In the genomic region with DNA sequence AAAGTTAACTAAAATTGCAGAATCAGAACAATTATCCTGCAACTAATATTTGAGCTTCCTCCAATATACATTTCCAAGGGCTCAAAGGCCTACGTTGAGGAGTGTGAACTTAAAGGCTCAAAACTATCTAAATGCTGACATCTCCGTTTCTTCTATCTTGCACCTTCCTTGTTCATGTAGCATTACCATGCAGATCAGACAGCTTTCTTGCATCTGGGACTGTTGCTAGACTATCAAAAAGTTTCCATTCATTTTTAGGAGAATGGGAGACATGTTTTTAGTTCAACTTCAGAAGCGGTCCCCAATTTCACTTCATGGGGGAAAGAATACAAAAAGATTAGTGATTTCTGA, we compare ENCODE assay signal across 14 cellular contexts. TPM values are rescaled to one million over a fixed set of nuclear protein-coding genes. Genes with fewer than 3 reads are reported as not detected.
A peak's percentile ranks its signal among the peaks of the same experiment; 100 is the strongest.
DNase-seq lines count a peak whose midpoint lies in the region; ATAC-seq and TF ChIP-seq lines count a peak whose summit lies in the region.
"Had no signal": no experiment of that assay in that cellular context is flagged by ENCODE, and none has a peak within 500 bp of the region (broad histone marks: within the 10 kb centered on the region; RNA-seq: fewer than 3 reads in every experiment).

No MANE protein-coding gene starts in this region.

- peaks cover 73% of the 10 kb centered on the region for H3K4me1 Mint-ChIP-seq in chondrocyte (ENCODE audit: low read depth)
- H3K4me1 Mint-ChIP-seq: CD8-positive, alpha-beta memory T cell had no signal

- no peaks in the 10 kb centered on the region for H3K9me3 ChIP-seq in DOHH2 (ENCODE audit: control insufficient read depth, insufficient read depth, low read length)
- H3K9me3 ChIP-seq in trophoblast cell (ENCODE audit: insufficient read depth, low read depth, low read length): no peaks in the 10 kb centered on the region
- H3K9me3 ChIP-seq in thyroid gland: no peaks in the 10 kb centered on the region
- H3K9me3 ChIP-seq: BLaER1 had no signal

- H2AFZ ChIP-seq in trophoblast cell (ENCODE audit: insufficient read depth, low read length, poor library complexity): no peak overlapping the region

- no peak for TF ChIP-seq POLR2A in thyroid gland (IDR thresholded peaks at IDR 0.05)

- H3K36me3 Mint-ChIP-seq in chondrocyte (ENCODE audit: low read depth): peaks cover 35% of the 10 kb centered on the region
- H3K36me3 Mint-ChIP-seq: CD8-positive, alpha-beta memory T cell had no signal

- H2BK120ac ChIP-seq in trophoblast cell (ENCODE audit: insufficient read depth, low read length, poor library complexity): no peak overlapping the region

- no peaks in the 10 kb centered on the region for H3K9me2 ChIP-seq in DOHH2 (replicated peaks; ENCODE audit: control insufficient read depth, low read length)

- H3K4me3 Mint-ChIP-seq in chondrocyte (ENCODE audit: unreplicated experiment): peak overlapping the region; percentile 88
- H3K4me3 Mint-ChIP-seq: CD8-positive, alpha-beta memory T cell had no signal

- H2BK12ac ChIP-seq in trophoblast cell (ENCODE audit: low read length): no peak overlapping the region

- H3K27ac ChIP-seq in DOHH2 (ENCODE audit: low read depth, low read length) (no peak overlapping the region), trophoblast cell (ENCODE audit: low read depth, low read length) (no peak overlapping the region), thyroid gland (no peak overlapping the region)
- H3K27ac ChIP-seq: BLaER1 had no signal

- no peak overlapping the region for H3K9ac ChIP-seq in trophoblast cell (ENCODE audit: low read length)
- H3K9ac ChIP-seq: BLaER1 had no signal

- no peak overlapping the region for H2AK5ac ChIP-seq in trophoblast cell (ENCODE audit: low read length)

- no peak for TF ChIP-seq CTCF in DOHH2 (IDR thresholded peaks at IDR 0.05; ENCODE audit: low read depth, low read length, poor library complexity, severe bottlenecking)
- TF ChIP-seq CTCF in chondrocyte (IDR thresholded peaks at IDR 0.05): no peak
- TF ChIP-seq CTCF in thyroid gland (IDR thresholded peaks at IDR 0.05): no peak

- peak overlapping the region; percentile 78 for H3K27ac Mint-ChIP-seq in chondrocyte (ENCODE audit: unreplicated experiment)
- H3K27ac Mint-ChIP-seq: CD8-positive, alpha-beta memory T cell had no signal

- no peak overlapping the region for H4K12ac ChIP-seq in trophoblast cell (ENCODE audit: low read depth, low read length)

- no peaks in the 10 kb centered on the region for H3K27me3 ChIP-seq in DOHH2 (ENCODE audit: control insufficient read depth, low read length)
- no peaks in the 10 kb centered on the region for H3K27me3 ChIP-seq in trophoblast cell (ENCODE audit: insufficient read depth, low read length)
- H3K27me3 ChIP-seq in thyroid gland: no peaks in the 10 kb centered on the region
- H3K27me3 ChIP-seq: BLaER1 had no signal

- H3K79me1 ChIP-seq in trophoblast cell (ENCODE audit: low read length): peaks cover 9% of the 10 kb centered on the region

- H4K8ac ChIP-seq in trophoblast cell (ENCODE audit: low read depth, low read length): no peak overlapping the region

- H3K14ac ChIP-seq in trophoblast cell (ENCODE audit: low read length): no peak overlapping the region

- no peaks in the 10 kb centered on the region for H3F3A ChIP-seq in DOHH2 (ENCODE audit: control insufficient read depth, insufficient read depth)

- H2BK5ac ChIP-seq in trophoblast cell (ENCODE audit: low read depth, low read length, poor library complexity): no peak overlapping the region

- DNase-seq in A172 (ENCODE audit: low spot score) (peak; percentile 29), chondrocyte (ENCODE audit: low spot score) (no peak), trophoblast cell (no peak), thyroid gland (no peak)
- DNase-seq: CD8-positive, alpha-beta memory T cell; MV-4-11; NCI-H1417 treated with DMSO at 0.1 percent for 48 hours; NCI-H2029; NCI-H510A; NCI-H82 had no signal

- H3K23ac ChIP-seq in trophoblast cell (ENCODE audit: low read length): no peak overlapping the region

- no peak overlapping the region for H4K91ac ChIP-seq in trophoblast cell (ENCODE audit: low read depth, low read length)

- intact Hi-C loops in thyroid gland (cut with DNase I): no loop called here

- H3K4me3 ChIP-seq in DOHH2 (ENCODE audit: low read length): no peak overlapping the region
- no peak overlapping the region for H3K4me3 ChIP-seq in trophoblast cell (ENCODE audit: low read depth, low read length)
- H3K4me3 ChIP-seq in thyroid gland (replicated peaks in 1 of 3): no peak overlapping the region
- H3K4me3 ChIP-seq: BLaER1 had no signal

- no peak for ATAC-seq in HG02642 (IDR thresholded peaks at IDR 0.05; ENCODE audit: poor library complexity, unreplicated experiment)
- ATAC-seq in GM19351 (IDR thresholded peaks at IDR 0.05; ENCODE audit: unreplicated experiment): no peak

- WGBS in trophoblast cell (ENCODE audit: extremely low coverage, insufficient coverage, insufficient read length): no CpG with 5 or more reads among the region's 3 CpGs
- WGBS in thyroid gland, 2 donors: 90 to 92% methylated on average over 3 of the region's 3 CpGs

- no peaks in the 10 kb centered on the region for H3K27me3 Mint-ChIP-seq in chondrocyte (ENCODE audit: low read depth)

- H3K9me3 Mint-ChIP-seq in chondrocyte (ENCODE audit: low read depth): no peaks in the 10 kb centered on the region
- H3K9me3 Mint-ChIP-seq: CD8-positive, alpha-beta memory T cell had no signal

- no peak overlapping the region for H3K18ac ChIP-seq in trophoblast cell (ENCODE audit: low read length)

- H3K79me2 ChIP-seq in DOHH2 (ENCODE audit: control insufficient read depth, low read length): no peaks in the 10 kb centered on the region
- peaks cover 3% of the 10 kb centered on the region for H3K79me2 ChIP-seq in trophoblast cell (ENCODE audit: control insufficient read depth, insufficient read depth, low read length, poor library complexity)

- H3K4ac ChIP-seq in trophoblast cell (ENCODE audit: low read depth, low read length): no peak overlapping the region

- H3K4me2 ChIP-seq in DOHH2 (ENCODE audit: low read length): 0 out of 2 replicates have a peak overlapping the region, but pooled peaks have one; percentile 15
- H3K4me2 ChIP-seq in trophoblast cell (ENCODE audit: low read length): peak overlapping the region; percentile 51
- H3K4me2 ChIP-seq: BLaER1 had no signal

- H3K36me3 ChIP-seq in DOHH2 (ENCODE audit: control insufficient read depth, low read length) (no peaks in the 10 kb centered on the region), trophoblast cell (ENCODE audit: control insufficient read depth in 1 of 2, insufficient read depth in 2 of 2, low read length in 2 of 2) (peaks cover 10 to 23% of the 10 kb centered on the region in 2 experiments), thyroid gland (no peaks in the 10 kb centered on the region)
- H3K36me3 ChIP-seq: BLaER1 had no signal

- H3K4me1 ChIP-seq in DOHH2 (ENCODE audit: control insufficient read depth, low read length) (peaks cover 17% of the 10 kb centered on the region), trophoblast cell (ENCODE audit: control insufficient read depth in 1 of 2, insufficient read depth in 2 of 2, low read length in 2 of 2) (peaks cover 0 to 2% of the 10 kb centered on the region in 2 experiments), thyroid gland (no peaks in the 10 kb centered on the region)

- H4K20me1 ChIP-seq in DOHH2 (ENCODE audit: control insufficient read depth, insufficient read depth, low read depth, low read length): no peaks in the 10 kb centered on the region
- H4K20me1 ChIP-seq: BLaER1 had no signal

RNA-seq across cellular contexts. Expression of gene ANKRD1, which starts 2.9 kb away (rescaled TPM):
- 705 and 1,018 TPM in 2 replicates for total RNA-seq in A172 (2014; rRNA removed; shearing (Covaris generic))
- 74.6 to 283 TPM (median 261 TPM) in 3 replicates for total RNA-seq in chondrocyte
- polyA plus RNA-seq in trophoblast cell (2013): 319 and 331 TPM in 2 replicates
- total RNA-seq in thyroid gland: under 1 TPM in 1 of 4 donors, not detected in 3; 0.94 TPM
- total RNA-seq: CD8-positive, alpha-beta memory T cell had no signal
- polyA plus RNA-seq: CD8-positive, alpha-beta memory T cell had no signal

RNA-seq across cellular contexts. Expression of gene RPP30, which starts 46.2 kb away (rescaled TPM):
- total RNA-seq in A172 (2014; rRNA removed; shearing (Covaris generic)): 114 and 150 TPM in 2 replicates
- total RNA-seq in chondrocyte (24.7 to 30.8 TPM (median 24.7 TPM) in 3 replicates), thyroid gland (10 to 100 TPM; 20.4 to 62.6 (median 36.3) TPM)
- polyA plus RNA-seq in trophoblast cell (2013): 48.8 and 50.6 TPM in 2 replicates

Comparison
In these comparisons a context has a peak if more than half of its experiments do, and no peak if none do; other contexts are left out.
1. RNA of gene ANKRD1, which starts 2.9 kb away (total RNA-seq): 705 to 1,018 TPM in A172 and 74.6 to 283 TPM in chondrocyte; 0.94 TPM in thyroid gland; every median in the first group is over 10 times any median in the second.